ENCODE assay signal across 12 cellular contexts in the genomic region with DNA sequence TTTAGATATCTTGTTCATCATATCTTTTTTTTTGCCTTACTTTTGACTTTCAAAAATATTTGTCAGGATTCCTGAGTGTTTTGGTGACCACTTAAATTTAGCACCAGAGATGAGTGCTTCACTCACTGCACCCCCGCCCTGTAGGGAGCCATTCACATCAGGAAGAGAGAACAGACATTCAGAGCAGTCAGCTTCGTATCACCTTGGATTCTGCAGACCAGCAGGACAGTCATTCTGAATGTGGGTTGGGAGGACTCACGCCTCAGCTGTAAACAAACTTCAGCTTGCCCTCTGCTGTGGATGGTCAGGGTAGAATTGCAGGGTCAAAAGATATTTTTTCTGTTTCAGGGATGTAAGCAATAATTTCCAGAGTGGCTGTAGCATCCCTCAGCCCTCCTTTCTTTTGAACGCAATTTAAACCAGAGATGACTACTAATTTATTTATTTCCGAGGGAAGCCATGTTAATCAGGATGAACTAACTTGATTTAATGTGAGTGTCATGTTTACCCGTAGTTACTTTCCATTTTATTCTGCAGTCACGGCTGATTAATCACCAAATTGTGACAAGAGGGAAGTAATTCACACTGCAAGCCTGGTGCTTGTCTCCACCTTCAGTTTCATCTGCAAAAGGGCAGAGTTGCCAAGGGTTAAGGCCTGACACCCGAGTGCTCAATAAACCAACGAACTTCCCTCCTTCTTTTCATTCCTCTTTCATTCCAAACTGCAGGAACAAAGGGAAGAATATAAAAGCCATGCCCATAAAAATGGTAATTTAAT.
DNase-seq lines count a peak whose midpoint lies in the region; ATAC-seq, FAIRE-seq and TF ChIP-seq lines count a peak whose summit lies in the region.
"Had no signal": no experiment of that assay in that cellular context is flagged by ENCODE, and none has a peak within 500 bp of the region (broad histone marks: within the 10 kb centered on the region; RNA-seq: fewer than 3 reads in every experiment).

No MANE protein-coding gene starts in this region.

- ATAC-seq in GM19455 (IDR thresholded peaks at IDR 0.05; ENCODE audit: unreplicated experiment), result peak; percentile 60
- ATAC-seq in HG03025 (IDR thresholded peaks at IDR 0.05; ENCODE audit: low FRiP score, unreplicated experiment), result peak; percentile 81
- ATAC-seq in activated T-helper 17 cell treated with anti-CD3 and anti-CD28 coated beads, Interleukin-2, amount 50 U/mL, for 72 hours (replicated peaks), result no peak

- no peak overlapping the region for H3K4me3 ChIP-seq in kidney (ENCODE audit: low read length in 2 of 2)
- H3K4me3 ChIP-seq: SJCRH30 had no signal

- peak; percentile 28 for TF ChIP-seq CTCF in GM13976 (IDR thresholded peaks at IDR 0.05; ENCODE audit: borderline replicate concordance, control extremely low read depth, extremely low read depth, insufficient read depth, missing control alignments)
- TF ChIP-seq CTCF in osteocyte (IDR thresholded peaks at IDR 0.05), result no peak
- no peak for TF ChIP-seq CTCF in kidney (IDR thresholded peaks at IDR 0.05; ENCODE audit: borderline replicate concordance, extremely low read depth, insufficient read depth)

- no peak overlapping the region for H3K9ac ChIP-seq in kidney (ENCODE audit: low read length in 2 of 2)

- no peaks in the 10 kb centered on the region for H3K4me1 Mint-ChIP-seq in osteocyte (ENCODE audit: unreplicated experiment)
- H3K4me1 Mint-ChIP-seq in activated T-helper 17 cell treated with anti-CD3 and anti-CD28 coated beads, Interleukin-2, amount 50 U/mL, for 72 hours, result no peaks in the 10 kb centered on the region

- H3K36me3 Mint-ChIP-seq in osteocyte (ENCODE audit: unreplicated experiment), result no peaks in the 10 kb centered on the region
- H3K36me3 Mint-ChIP-seq in activated T-helper 17 cell treated with anti-CD3 and anti-CD28 coated beads, Interleukin-2, amount 50 U/mL, for 72 hours (ENCODE audit: low read depth), result no peaks in the 10 kb centered on the region

- H3K9me3 ChIP-seq in kidney (ENCODE audit: control insufficient read depth in 1 of 2, low read length in 2 of 2), result no peaks in the 10 kb centered on the region
- H3K9me3 ChIP-seq: SJCRH30 had no signal

- no peaks in the 10 kb centered on the region for H3K36me3 ChIP-seq in kidney (ENCODE audit: control insufficient read depth in 1 of 2, insufficient read depth in 2 of 2, low read length in 2 of 2)
- H3K36me3 ChIP-seq: SJCRH30 had no signal

- intact Hi-C loops in kidney (cut with DNase I), result no loop called here

- no peak overlapping the region for H3K4me3 Mint-ChIP-seq in osteocyte (ENCODE audit: unreplicated experiment)
- no peak overlapping the region for H3K4me3 Mint-ChIP-seq in activated T-helper 17 cell treated with anti-CD3 and anti-CD28 coated beads, Interleukin-2, amount 50 U/mL, for 72 hours
- H3K4me3 Mint-ChIP-seq: CD4-positive, alpha-beta T cell had no signal

- DNase-seq in GM13976 (ENCODE audit: low spot score) (no peak), OCI-M1 (lab: John Stamatoyannopoulos, UW) (peak; percentile 5), osteocyte (ENCODE audit: extremely low spot score, unreplicated experiment) (no peak), kidney (no peak), DMS53 (lab: John Stamatoyannopoulos, UW) (no peak)
- DNase-seq: CD4-positive, alpha-beta T cell; GOT3; Kasumi-1; SJCRH30 had no signal

- no peaks in the 10 kb centered on the region for H3K9me3 Mint-ChIP-seq in osteocyte (ENCODE audit: unreplicated experiment)
- H3K9me3 Mint-ChIP-seq in activated T-helper 17 cell treated with anti-CD3 and anti-CD28 coated beads, Interleukin-2, amount 50 U/mL, for 72 hours, result peaks cover 5% of the 10 kb centered on the region

- FAIRE-seq in kidney (lab: Jason Lieb, UNC), result no peak

- no peaks in the 10 kb centered on the region for H3K4me1 ChIP-seq in kidney (ENCODE audit: control insufficient read depth in 1 of 2, insufficient read depth in 1 of 2, low read depth in 1 of 2, low read length in 2 of 2)
- H3K4me1 ChIP-seq: SJCRH30 had no signal

- in situ Hi-C loops in GM13976 (cut with MboI; ENCODE audit: low sequenced_read_pairs, unreplicated experiment), result no loop called here

- H3K27ac ChIP-seq in kidney (ENCODE audit: low read depth in 2 of 2, low read length in 2 of 2), result no peak overlapping the region
- H3K27ac ChIP-seq: SJCRH30 had no signal

- H3K27me3 Mint-ChIP-seq in osteocyte (ENCODE audit: unreplicated experiment), result no peaks in the 10 kb centered on the region
- H3K27me3 Mint-ChIP-seq in activated T-helper 17 cell treated with anti-CD3 and anti-CD28 coated beads, Interleukin-2, amount 50 U/mL, for 72 hours, result peaks cover 10% of the 10 kb centered on the region
- H3K27me3 Mint-ChIP-seq: CD4-positive, alpha-beta T cell had no signal

- no peak overlapping the region for H3K27ac Mint-ChIP-seq in osteocyte (ENCODE audit: unreplicated experiment)
- H3K27ac Mint-ChIP-seq in activated T-helper 17 cell treated with anti-CD3 and anti-CD28 coated beads, Interleukin-2, amount 50 U/mL, for 72 hours, result no peak overlapping the region
- H3K27ac Mint-ChIP-seq: CD4-positive, alpha-beta T cell had no signal
